In the genomic region with DNA sequence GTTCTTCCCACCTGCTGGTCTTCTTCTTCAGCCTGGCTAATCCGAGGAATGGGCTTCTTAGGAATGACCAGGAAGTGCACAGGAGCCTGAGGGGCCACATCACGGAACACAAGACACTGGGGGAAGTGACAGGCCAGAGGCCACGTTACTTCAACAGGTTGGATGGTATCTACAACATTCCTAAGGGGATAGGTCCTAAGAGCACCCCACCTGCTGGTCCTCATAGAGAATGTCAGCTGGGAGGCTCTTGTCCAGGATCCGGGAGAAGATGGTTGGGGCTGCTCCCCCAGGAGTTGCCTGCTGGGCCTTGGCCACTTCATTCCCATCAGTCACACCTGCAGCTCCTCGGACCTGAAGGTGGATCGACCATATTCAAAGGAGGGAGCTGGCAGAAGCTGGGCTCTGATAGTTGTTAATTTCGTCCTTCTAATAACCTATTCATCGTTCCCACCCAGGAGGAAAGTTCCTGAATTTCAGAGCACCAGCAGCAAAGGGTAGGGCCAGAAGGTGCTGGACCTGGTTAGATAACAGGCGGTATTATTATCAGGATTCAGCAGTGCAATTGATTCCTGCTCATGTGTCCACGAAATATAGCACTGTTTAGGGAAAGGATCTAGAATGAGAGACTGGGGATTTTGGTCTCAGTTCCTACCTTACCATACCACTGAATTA, we compare ENCODE assay signal across 9 cellular contexts. TPM values are rescaled to one million over a fixed set of nuclear protein-coding genes. Genes with fewer than 3 reads are reported as not detected.
A peak's percentile ranks its signal among the peaks of the same experiment; 100 is the strongest.
DNase-seq lines count a peak whose midpoint lies in the region; ATAC-seq and TF ChIP-seq lines count a peak whose summit lies in the region.
"Had no signal": no experiment of that assay in that cellular context is flagged by ENCODE, and none has a peak within 500 bp of the region (broad histone marks: within the 10 kb centered on the region; RNA-seq: fewer than 3 reads in every experiment).

No MANE protein-coding gene starts in this region.

- intact Hi-C loops in transverse colon (cut with DNase I; ENCODE audit: low total_unique reads): no loop called here

- TF ChIP-seq EP300 in transverse colon (IDR thresholded peaks at IDR 0.05; ENCODE audit: low read depth): no peak

- H3K4me3 ChIP-seq in HFF-Myc (replicated peaks; ENCODE audit: low read depth, low read length) (peak overlapping the region; percentile 79; the same call in 1 of the 2 replicates), kidney epithelial cell (ENCODE audit: low read depth, low read length) (no peak overlapping the region), transverse colon (no peak overlapping the region)

- peaks cover 21 to 38% (median 30%) of the 10 kb centered on the region in 4 donors for H3K4me1 ChIP-seq in transverse colon

- peak overlapping the region; percentile 90 for H3K4me3 Mint-ChIP-seq in activated naive CD8-positive, alpha-beta T cell treated with anti-CD3 and anti-CD28 coated beads for 36 hours

- H3K4me1 Mint-ChIP-seq in activated naive CD8-positive, alpha-beta T cell treated with anti-CD3 and anti-CD28 coated beads for 36 hours: peaks cover 40% of the 10 kb centered on the region

- DNase-seq in HFF-Myc (ENCODE audit: extremely low read depth, low read depth) (no peak), kidney epithelial cell (ENCODE audit: low read depth) (no peak), transverse colon (no peak), G401 (ENCODE audit: low spot score) (no peak), NOMO-1 (lab: John Stamatoyannopoulos, UW; ENCODE audit: unreplicated experiment in 2 of 2) (no peak)
- no peak for DNase-seq in activated naive CD8-positive, alpha-beta T cell treated with anti-CD3 and anti-CD28 coated beads for 36 hours

- WGBS in transverse colon (ENCODE audit: low coverage in 1 of 2), 2 donors: 58 to 66% methylated on average over 3 to 10 of the region's 10 CpGs

- peak overlapping the region; percentile 99 for H3K27ac ChIP-seq in C4-2B
- peak overlapping the region; percentile 100 for H3K27ac ChIP-seq in transverse colon
- H3K27ac ChIP-seq: SJSA1 had no signal

- peak overlapping the region; percentile 98 for H3K27ac Mint-ChIP-seq in activated naive CD8-positive, alpha-beta T cell treated with anti-CD3 and anti-CD28 coated beads for 36 hours

- TF ChIP-seq POLR2A in transverse colon (IDR thresholded peaks at IDR 0.05): no peak

- TF ChIP-seq CTCF in C4-2B (conservative IDR thresholded peaks at IDR 0.05) (peak; percentile 28; the same call in 1 of the 2 replicates), HFF-Myc (IDR thresholded peaks at IDR 0.05; ENCODE audit: low read depth, low read length, missing control alignments) (peak; percentile 39), kidney epithelial cell (IDR thresholded peaks at IDR 0.05; ENCODE audit: insufficient read depth, low read length, poor library complexity, severe bottlenecking) (peak; percentile 31), transverse colon (IDR thresholded peaks at IDR 0.05) (peak in 1 of 5 experiments; percentile 36)

- H3K36me3 Mint-ChIP-seq in activated naive CD8-positive, alpha-beta T cell treated with anti-CD3 and anti-CD28 coated beads for 36 hours: peaks cover 10% of the 10 kb centered on the region

- H3K9me3 ChIP-seq in transverse colon: no peaks in the 10 kb centered on the region
- H3K9me3 ChIP-seq: SJSA1 had no signal

- peaks cover 3% of the 10 kb centered on the region for H3K9me3 Mint-ChIP-seq in activated naive CD8-positive, alpha-beta T cell treated with anti-CD3 and anti-CD28 coated beads for 36 hours

- in situ Hi-C loops in transverse colon (cut with MboI; ENCODE audit: low pct_ligation_motif_present in 1 of 4, low pct_unique_long_range_greater_than_20kb in 1 of 4, low sequenced_read_pairs in 3 of 4) (loop anchor here in 1 of 4 donors (10.0 kb wide), 1 partner anchor 79 kb away; the partner anchor contains the start of genes CREB3 and TLN1), G401 (cut with HindIII; ENCODE audit: low sequenced_read_pairs) (no loop called here)

- H3K36me3 ChIP-seq in kidney epithelial cell (ENCODE audit: control insufficient read depth, insufficient read depth, low read length) (no peaks in the 10 kb centered on the region), transverse colon (no peaks in the 10 kb centered on the region)

- H3K27me3 ChIP-seq in kidney epithelial cell (ENCODE audit: control insufficient read depth, insufficient read depth, low read length) (no peaks in the 10 kb centered on the region), transverse colon (no peaks in the 10 kb centered on the region)
- H3K27me3 ChIP-seq: SJSA1 had no signal

- H3K27me3 Mint-ChIP-seq in activated naive CD8-positive, alpha-beta T cell treated with anti-CD3 and anti-CD28 coated beads for 36 hours: no peaks in the 10 kb centered on the region

- no peak for ATAC-seq in GM21786 (IDR thresholded peaks at IDR 0.05; ENCODE audit: unreplicated experiment)

RNA-seq across cellular contexts. Expression of gene HINT2, which starts 1.3 kb away (rescaled TPM):
- total RNA-seq in activated naive CD8-positive, alpha-beta T cell treated with anti-CD3 and anti-CD28 coated beads for 36 hours: 10 to 100 TPM; 65.0 to 70.1 TPM
- total RNA-seq in kidney epithelial cell (46.1 and 54.9 TPM in 2 replicates), transverse colon (10 to 100 TPM; 16.8 to 58.0 (median 38.9) TPM)
- total RNA-seq in G401 (2014; rRNA removed; shearing (Covaris generic)): 32.3 and 55.8 TPM in 2 replicates

RNA-seq across cellular contexts. Expression of gene SPAG8, which starts 1.5 kb away (rescaled TPM):
- total RNA-seq in activated naive CD8-positive, alpha-beta T cell treated with anti-CD3 and anti-CD28 coated beads for 36 hours: 1 to 10 TPM in 1 of 2 experiments, under 1 TPM in 1; 0.68 to 1.0 TPM
- total RNA-seq in kidney epithelial cell (not detected in 2 replicates), transverse colon (1 to 10 TPM in 2 of 4 donors, under 1 TPM in 1, not detected in 1; 0.41 to 3.0 (median 1.9) TPM)
- 2.1 and 2.4 TPM in 2 replicates for total RNA-seq in G401 (2014; rRNA removed; shearing (Covaris generic))

RNA-seq across cellular contexts. Expression of gene FAM221B, which starts 15.0 kb away (rescaled TPM):
- total RNA-seq in activated naive CD8-positive, alpha-beta T cell treated with anti-CD3 and anti-CD28 coated beads for 36 hours: not detected
- total RNA-seq in kidney epithelial cell (not detected in 2 replicates), transverse colon (under 1 TPM in 1 of 4 donors, not detected in 3; 0.14 TPM)
- total RNA-seq in G401 (2014; rRNA removed; shearing (Covaris generic)): not detected in 2 replicates
- total RNA-seq: SJSA1 had no signal

RNA-seq across cellular contexts. Expression of gene TMEM8B, which starts 15.5 kb away (rescaled TPM):
- total RNA-seq in activated naive CD8-positive, alpha-beta T cell treated with anti-CD3 and anti-CD28 coated beads for 36 hours: 1 to 10 TPM; 2.8 to 3.1 TPM
- total RNA-seq in kidney epithelial cell: 5.9 and 11.5 TPM in 2 replicates
- total RNA-seq in transverse colon: 10 to 100 TPM in 2 of 4 donors, 1 to 10 TPM in 2; 7.8 to 21.3 (median 9.6) TPM
- total RNA-seq in G401 (2014; rRNA removed; shearing (Covaris generic)): 1.2 and 2.5 TPM in 2 replicates

RNA-seq across cellular contexts. Expression of gene NPR2, which starts 22.2 kb away (rescaled TPM):
- total RNA-seq in activated naive CD8-positive, alpha-beta T cell treated with anti-CD3 and anti-CD28 coated beads for 36 hours: 1 to 10 TPM; 4.7 to 8.9 TPM
- total RNA-seq in kidney epithelial cell (35.9 and 39.8 TPM in 2 replicates), transverse colon (1 to 10 TPM; 1.1 to 6.8 (median 4.9) TPM)
- 0.07 and 0.86 TPM in 2 replicates for total RNA-seq in G401 (2014; rRNA removed; shearing (Covaris generic))
